1 cellular context compared by ENCODE assay signal in genomic region chr5:111676926-111677415, GRCh38.
A peak's percentile ranks its signal among the peaks of the same experiment; 100 is the strongest.
TF ChIP-seq lines count a peak whose summit lies in the region.

No MANE protein-coding gene starts in this region.

TF ChIP-seq in K562, 482 proteins besides CTCF, POLR2A, EP300 and RAD21 (continued from another document):
- TF ChIP-seq, protein P1, sequence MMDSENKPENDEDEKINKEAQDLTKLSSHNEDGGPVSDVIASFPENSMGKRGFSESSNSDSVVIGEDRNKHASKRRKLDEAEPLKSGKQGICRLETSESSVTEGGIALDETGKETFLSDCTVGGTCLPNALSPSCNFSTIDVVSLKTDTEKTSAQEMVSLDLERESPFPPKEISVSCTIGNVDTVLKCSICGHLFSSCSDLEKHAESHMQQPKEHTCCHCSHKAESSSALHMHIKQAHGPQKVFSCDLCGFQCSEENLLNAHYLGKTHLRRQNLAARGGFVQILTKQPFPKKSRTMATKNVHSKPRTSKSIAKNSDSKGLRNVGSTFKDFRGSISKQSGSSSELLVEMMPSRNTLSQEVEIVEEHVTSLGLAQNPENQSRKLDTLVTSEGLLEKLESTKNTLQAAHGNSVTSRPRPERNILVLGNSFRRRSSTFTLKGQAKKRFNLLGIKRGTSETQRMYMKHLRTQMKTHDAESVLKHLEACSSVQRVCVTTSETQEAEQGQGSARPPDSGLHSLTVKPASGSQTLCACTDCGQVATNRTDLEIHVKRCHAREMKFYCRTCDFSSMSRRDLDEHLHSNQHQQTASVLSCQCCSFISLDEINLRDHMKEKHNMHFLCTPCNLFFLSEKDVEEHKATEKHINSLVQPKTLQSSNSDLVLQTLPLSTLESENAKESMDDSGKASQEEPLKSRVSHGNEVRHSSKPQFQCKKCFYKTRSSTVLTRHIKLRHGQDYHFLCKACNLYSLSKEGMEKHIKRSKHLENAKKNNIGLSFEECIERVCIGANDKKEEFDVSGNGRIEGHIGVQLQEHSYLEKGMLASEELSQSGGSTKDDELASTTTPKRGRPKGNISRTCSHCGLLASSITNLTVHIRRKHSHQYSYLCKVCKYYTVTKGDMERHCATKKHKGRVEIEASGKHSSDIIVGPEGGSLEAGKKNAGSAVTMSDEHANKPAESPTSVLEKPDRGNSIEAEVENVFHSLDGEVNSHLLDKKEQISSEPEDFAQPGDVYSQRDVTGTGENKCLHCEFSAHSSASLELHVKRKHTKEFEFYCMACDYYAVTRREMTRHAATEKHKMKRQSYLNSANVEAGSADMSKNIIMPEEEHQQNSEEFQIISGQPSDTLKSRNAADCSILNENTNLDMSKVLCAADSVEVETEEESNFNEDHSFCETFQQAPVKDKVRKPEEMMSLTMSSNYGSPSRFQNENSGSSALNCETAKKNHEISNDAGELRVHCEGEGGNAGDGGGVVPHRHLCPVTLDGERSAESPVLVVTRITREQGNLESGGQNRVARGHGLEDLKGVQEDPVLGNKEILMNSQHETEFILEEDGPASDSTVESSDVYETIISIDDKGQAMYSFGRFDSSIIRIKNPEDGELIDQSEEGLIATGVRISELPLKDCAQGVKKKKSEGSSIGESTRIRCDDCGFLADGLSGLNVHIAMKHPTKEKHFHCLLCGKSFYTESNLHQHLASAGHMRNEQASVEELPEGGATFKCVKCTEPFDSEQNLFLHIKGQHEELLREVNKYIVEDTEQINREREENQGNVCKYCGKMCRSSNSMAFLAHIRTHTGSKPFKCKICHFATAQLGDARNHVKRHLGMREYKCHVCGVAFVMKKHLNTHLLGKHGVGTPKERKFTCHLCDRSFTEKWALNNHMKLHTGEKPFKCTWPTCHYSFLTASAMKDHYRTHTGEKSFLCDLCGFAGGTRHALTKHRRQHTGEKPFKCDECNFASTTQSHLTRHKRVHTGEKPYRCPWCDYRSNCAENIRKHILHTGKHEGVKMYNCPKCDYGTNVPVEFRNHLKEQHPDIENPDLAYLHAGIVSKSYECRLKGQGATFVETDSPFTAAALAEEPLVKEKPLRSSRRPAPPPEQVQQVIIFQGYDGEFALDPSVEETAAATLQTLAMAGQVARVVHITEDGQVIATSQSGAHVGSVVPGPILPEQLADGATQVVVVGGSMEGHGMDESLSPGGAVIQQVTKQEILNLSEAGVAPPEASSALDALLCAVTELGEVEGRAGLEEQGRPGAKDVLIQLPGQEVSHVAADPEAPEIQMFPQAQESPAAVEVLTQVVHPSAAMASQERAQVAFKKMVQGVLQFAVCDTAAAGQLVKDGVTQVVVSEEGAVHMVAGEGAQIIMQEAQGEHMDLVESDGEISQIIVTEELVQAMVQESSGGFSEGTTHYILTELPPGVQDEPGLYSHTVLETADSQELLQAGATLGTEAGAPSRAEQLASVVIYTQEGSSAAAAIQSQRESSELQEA (IDR thresholded peaks at IDR 0.05; ENCODE audit: low read depth), result no peak
- TF ChIP-seq, protein P2, sequence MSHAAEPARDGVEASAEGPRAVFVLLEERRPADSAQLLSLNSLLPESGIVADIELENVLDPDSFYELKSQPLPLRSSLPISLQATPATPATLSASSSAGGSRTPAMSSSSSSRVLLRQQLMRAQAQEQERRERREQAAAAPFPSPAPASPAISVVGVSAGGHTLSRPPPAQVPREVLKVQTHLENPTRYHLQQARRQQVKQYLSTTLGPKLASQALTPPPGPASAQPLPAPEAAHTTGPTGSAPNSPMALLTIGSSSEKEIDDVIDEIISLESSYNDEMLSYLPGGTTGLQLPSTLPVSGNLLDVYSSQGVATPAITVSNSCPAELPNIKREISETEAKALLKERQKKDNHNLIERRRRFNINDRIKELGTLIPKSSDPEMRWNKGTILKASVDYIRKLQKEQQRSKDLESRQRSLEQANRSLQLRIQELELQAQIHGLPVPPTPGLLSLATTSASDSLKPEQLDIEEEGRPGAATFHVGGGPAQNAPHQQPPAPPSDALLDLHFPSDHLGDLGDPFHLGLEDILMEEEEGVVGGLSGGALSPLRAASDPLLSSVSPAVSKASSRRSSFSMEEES (CRISPR knock-in tag; IDR thresholded peaks at IDR 0.05), result peak; percentile 15; the same call in 1 of the 2 replicates
- TF ChIP-seq ZBTB7A (IDR thresholded peaks at IDR 0.05; ENCODE audit: borderline replicate concordance, control insufficient read depth, low read depth, low read length), result no peak
- no peak for TF ChIP-seq SIN3A (IDR thresholded peaks at IDR 0.05; ENCODE audit: borderline replicate concordance in 2 of 2, control insufficient read depth in 1 of 2, low read depth in 2 of 2, low read length in 2 of 2)
- TF ChIP-seq, protein P3, sequence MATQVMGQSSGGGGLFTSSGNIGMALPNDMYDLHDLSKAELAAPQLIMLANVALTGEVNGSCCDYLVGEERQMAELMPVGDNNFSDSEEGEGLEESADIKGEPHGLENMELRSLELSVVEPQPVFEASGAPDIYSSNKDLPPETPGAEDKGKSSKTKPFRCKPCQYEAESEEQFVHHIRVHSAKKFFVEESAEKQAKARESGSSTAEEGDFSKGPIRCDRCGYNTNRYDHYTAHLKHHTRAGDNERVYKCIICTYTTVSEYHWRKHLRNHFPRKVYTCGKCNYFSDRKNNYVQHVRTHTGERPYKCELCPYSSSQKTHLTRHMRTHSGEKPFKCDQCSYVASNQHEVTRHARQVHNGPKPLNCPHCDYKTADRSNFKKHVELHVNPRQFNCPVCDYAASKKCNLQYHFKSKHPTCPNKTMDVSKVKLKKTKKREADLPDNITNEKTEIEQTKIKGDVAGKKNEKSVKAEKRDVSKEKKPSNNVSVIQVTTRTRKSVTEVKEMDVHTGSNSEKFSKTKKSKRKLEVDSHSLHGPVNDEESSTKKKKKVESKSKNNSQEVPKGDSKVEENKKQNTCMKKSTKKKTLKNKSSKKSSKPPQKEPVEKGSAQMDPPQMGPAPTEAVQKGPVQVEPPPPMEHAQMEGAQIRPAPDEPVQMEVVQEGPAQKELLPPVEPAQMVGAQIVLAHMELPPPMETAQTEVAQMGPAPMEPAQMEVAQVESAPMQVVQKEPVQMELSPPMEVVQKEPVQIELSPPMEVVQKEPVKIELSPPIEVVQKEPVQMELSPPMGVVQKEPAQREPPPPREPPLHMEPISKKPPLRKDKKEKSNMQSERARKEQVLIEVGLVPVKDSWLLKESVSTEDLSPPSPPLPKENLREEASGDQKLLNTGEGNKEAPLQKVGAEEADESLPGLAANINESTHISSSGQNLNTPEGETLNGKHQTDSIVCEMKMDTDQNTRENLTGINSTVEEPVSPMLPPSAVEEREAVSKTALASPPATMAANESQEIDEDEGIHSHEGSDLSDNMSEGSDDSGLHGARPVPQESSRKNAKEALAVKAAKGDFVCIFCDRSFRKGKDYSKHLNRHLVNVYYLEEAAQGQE (CRISPR knock-in tag; IDR thresholded peaks at IDR 0.05; ENCODE audit: low read depth), result no peak
TF ChIP-seq in K562: peak in this region for 1.
